18 cellular contexts compared by ENCODE assay signal in the genomic region with DNA sequence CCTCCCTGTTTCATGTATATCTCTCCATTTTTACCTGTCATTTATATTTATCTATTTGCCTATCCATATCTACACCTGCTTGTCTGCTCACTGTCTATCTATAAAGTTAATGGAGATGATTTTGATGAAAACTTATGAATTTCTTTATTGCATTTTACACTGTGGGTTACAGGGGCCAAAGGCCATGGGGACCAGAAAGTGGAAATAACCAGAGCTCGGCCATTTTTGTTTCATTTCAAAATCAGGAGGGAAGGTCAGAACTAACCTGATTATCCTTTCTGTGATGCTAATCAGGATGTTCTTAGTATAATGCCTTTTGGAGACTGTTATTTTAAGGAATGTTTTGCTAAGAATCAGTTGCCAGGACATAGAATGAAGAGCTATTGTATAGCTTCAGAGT.
"Had no signal": no experiment of that assay in that cellular context is flagged by ENCODE, and none has a peak within 500 bp of the region (broad histone marks: within the 10 kb centered on the region; RNA-seq: fewer than 3 reads in every experiment).

No MANE protein-coding gene starts in this region.

- H3K27ac ChIP-seq: adrenal gland, hepatocyte had no signal

- H3K27me3 ChIP-seq: adrenal gland, hepatocyte had no signal

- H3K36me3 ChIP-seq: adrenal gland had no signal

- H3K27ac Mint-ChIP-seq: activated CD8-positive, alpha-beta memory T cell treated with anti-CD3 and anti-CD28 coated beads, Interleukin-2, amount 10 ng/mL, durations not matched to agents 7 days and 5 days; memory B cell; naive thymus-derived CD4-positive, alpha-beta T cell; T-helper 17 cell; type B pancreatic cell had no signal

- H3K9me3 Mint-ChIP-seq: memory B cell; naive thymus-derived CD4-positive, alpha-beta T cell; type B pancreatic cell had no signal

- H3K4me2 ChIP-seq: hepatocyte had no signal

- H3K27me3 Mint-ChIP-seq: memory B cell, T-helper 17 cell, type B pancreatic cell had no signal

- H2AFZ ChIP-seq: hepatocyte had no signal

- H3K4me3 Mint-ChIP-seq: activated CD8-positive, alpha-beta memory T cell treated with anti-CD3 and anti-CD28 coated beads, Interleukin-2, amount 10 ng/mL, durations not matched to agents 7 days and 5 days; memory B cell; naive thymus-derived CD4-positive, alpha-beta T cell; T-helper 17 cell; type B pancreatic cell had no signal

- H3K4me3 ChIP-seq: adrenal gland, hepatocyte, mucosa of descending colon had no signal

- ATAC-seq: activated CD8-positive, alpha-beta memory T cell treated with anti-CD3 and anti-CD28 coated beads, Interleukin-2, amount 10 ng/mL, durations not matched to agents 7 days and 5 days; left ventricle myocardium superior; mucosa of descending colon; naive thymus-derived CD4-positive, alpha-beta T cell; right cardiac atrium; T-helper 17 cell had no signal

- DNase-seq: activated CD4-positive, alpha-beta T cell treated with anti-CD3 and anti-CD28 coated beads, Interleukin-2, amount 50 U/mL, for 4 hours; activated CD4-positive, CD25-positive, alpha-beta regulatory T cell; activated CD8-positive, alpha-beta memory T cell treated with anti-CD3 and anti-CD28 coated beads, Interleukin-2, amount 10 ng/mL, durations not matched to agents 7 days and 5 days; activated naive CD4-positive, alpha-beta T cell; adrenal gland; left ventricle myocardium superior; mucosa of descending colon; naive thymus-derived CD4-positive, alpha-beta T cell; nucleus accumbens; right cardiac atrium; SHP77; small intestine; stimulated activated CD4-positive, alpha-beta T cell treated with anti-CD3 and anti-CD28 coated beads, Interleukin-4, amount 100 ng/mL, for 24 hours; stimulated activated naive CD4-positive, alpha-beta T cell; T-helper 17 cell had no signal
